In genomic region chr5:2017540-2018389, GRCh38 we compare ENCODE assay signal across 9 cellular contexts.
DNase-seq lines count a peak whose midpoint lies in the region; ATAC-seq and TF ChIP-seq lines count a peak whose summit lies in the region.
"Had no signal": no experiment of that assay in that cellular context is flagged by ENCODE, and none has a peak within 500 bp of the region (broad histone marks: within the 10 kb centered on the region; RNA-seq: fewer than 3 reads in every experiment).

No MANE protein-coding gene starts in this region.

- ATAC-seq in GM18511 (IDR thresholded peaks at IDR 0.05; ENCODE audit: unreplicated experiment): peak; percentile 67

- H3K4me3 ChIP-seq in BE2C (ENCODE audit: low read depth, low read length): no peak overlapping the region
- no peak overlapping the region for H3K4me3 ChIP-seq in thyroid gland (replicated peaks in 1 of 3)
- H3K4me3 ChIP-seq: skin epidermis had no signal

- H3K36me3 ChIP-seq in BE2C: no peaks in the 10 kb centered on the region
- H3K36me3 ChIP-seq in thyroid gland: no peaks in the 10 kb centered on the region

- TF ChIP-seq POLR2A in thyroid gland (IDR thresholded peaks at IDR 0.05): no peak

- intact Hi-C loops in posterior vena cava (cut with DNase I): no loop called here
- intact Hi-C loops in thyroid gland (cut with DNase I): no loop called here

- no peak overlapping the region for H3K27ac ChIP-seq in thyroid gland
- H3K27ac ChIP-seq: skin epidermis had no signal

- H3K27me3 ChIP-seq in BE2C (no peaks in the 10 kb centered on the region; the same call in 1 of the 2 replicates), thyroid gland (no peaks in the 10 kb centered on the region)

- no peaks in the 10 kb centered on the region for H3K9me3 ChIP-seq in BE2C
- no peaks in the 10 kb centered on the region for H3K9me3 ChIP-seq in thyroid gland

- 84 to 86% methylated on average over 20 of the region's 20 CpGs for WGBS in thyroid gland, 2 donors

- H3K4me1 ChIP-seq in BE2C: no peaks in the 10 kb centered on the region
- peaks cover 0 to 6% of the 10 kb centered on the region in 2 donors for H3K4me1 ChIP-seq in thyroid gland

- TF ChIP-seq CTCF in BE2C (IDR thresholded peaks at IDR 0.05; ENCODE audit: low read depth, low read length): peak; percentile 52
- TF ChIP-seq CTCF in thyroid gland (IDR thresholded peaks at IDR 0.05): peak in 1 of 6 experiments; percentile 29

- DNase-seq in BE2C (no peak), RPMI8226 (peak; percentile 74), germinal center (ENCODE audit: low spot score) (peak; percentile 52), posterior vena cava (ENCODE audit: low spot score) (no peak), NCI-H2171 treated with DMSO at 0.1 percent for 48 hours (lab: John Stamatoyannopoulos, UW) (no peak), thyroid gland (no peak), NCI-H146 treated with DMSO at 0.1 percent for 48 hours (lab: John Stamatoyannopoulos, UW; ENCODE audit: unreplicated experiment) (no peak)

Comparison
In these comparisons a context has a peak if more than half of its experiments do, and no peak if none do; other contexts are left out.
1. DNase-seq: peak in RPMI8226 (single experiment) and germinal center (single experiment); none in BE2C (single experiment), posterior vena cava (single experiment), NCI-H2171 treated with DMSO at 0.1 percent for 48 hours (single experiment), thyroid gland (0 of 2) and NCI-H146 treated with DMSO at 0.1 percent for 48 hours (single experiment).